20 cellular contexts compared by ENCODE assay signal in genomic region chr10:34658934-34659333, GRCh38.
"Had no signal": no experiment of that assay in that cellular context is flagged by ENCODE, and none has a peak within 500 bp of the region (broad histone marks: within the 10 kb centered on the region; RNA-seq: fewer than 3 reads in every experiment).

No MANE protein-coding gene starts in this region.

- H2AFZ ChIP-seq: parathyroid adenoma had no signal

- FAIRE-seq: colon, endothelial cell of umbilical vein, kidney had no signal

- H3K36me3 ChIP-seq: gastroesophageal sphincter, stomach, thoracic aorta had no signal

- ATAC-seq: gastroesophageal sphincter; left cardiac atrium; naive thymus-derived CD4-positive, alpha-beta T cell; psoas muscle; sciatic nerve had no signal

- H3K4me3 ChIP-seq: gastroesophageal sphincter, psoas muscle, stomach, thoracic aorta had no signal

- DNase-seq: cerebellar nuclear complex; dermis blood vessel endothelial cell; glutamatergic neuron; kidney; left cardiac atrium; mesendoderm; naive thymus-derived CD4-positive, alpha-beta T cell; nephron progenitor cell; psoas muscle; stimulated activated CD4-positive, alpha-beta T cell treated with anti-CD3 and anti-CD28 coated beads, Interleukin-2, amount 100 ng/mL, for 24 hours; stimulated activated naive CD4-positive, alpha-beta T cell; stomach; substantia nigra; trophoblast cell had no signal

- H3K27me3 ChIP-seq: gastroesophageal sphincter, stomach had no signal

- H3K9me3 ChIP-seq: gastroesophageal sphincter, psoas muscle, stomach, thoracic aorta had no signal

- H3K9ac ChIP-seq: parathyroid adenoma had no signal

- H3K27ac ChIP-seq: gastroesophageal sphincter, parathyroid adenoma, psoas muscle, stomach, thoracic aorta had no signal
